Comparison of ENCODE assay signal across 26 cellular contexts in the genomic region with DNA sequence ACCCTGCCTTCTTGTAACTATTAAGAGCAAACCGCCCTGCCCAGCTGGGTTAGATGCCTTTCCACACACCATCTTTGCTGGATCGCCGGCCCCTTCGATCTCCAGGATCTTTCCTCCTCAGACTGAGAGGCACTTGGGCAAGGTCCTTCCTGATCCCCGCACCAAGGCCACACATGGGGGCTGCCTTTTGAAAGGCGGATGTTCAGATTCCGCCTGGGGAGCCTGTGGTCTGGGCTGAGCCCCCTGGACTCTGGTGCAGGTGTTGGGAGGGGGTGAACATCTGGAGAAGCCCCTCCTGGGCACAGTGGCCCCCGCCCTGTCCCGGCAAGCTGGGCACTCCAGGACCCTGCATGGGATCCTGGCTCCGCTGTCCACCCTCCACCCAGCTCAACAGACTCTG.
"Had no signal": no experiment of that assay in that cellular context is flagged by ENCODE, and none has a peak within 500 bp of the region (broad histone marks: within the 10 kb centered on the region; RNA-seq: fewer than 3 reads in every experiment).

No MANE protein-coding gene starts in this region.

- H3K9me3 Mint-ChIP-seq: stimulated activated naive CD8-positive, alpha-beta T cell treated with anti-CD3 and anti-CD28 coated beads, Interleukin-15, Interleukin-2, amounts not matched to agents 100 ng/mL and 50 ng/mL, for 24 hours had no signal

- H3K4me1 Mint-ChIP-seq: immature natural killer cell; stimulated activated naive B cell treated with anti-CD40 and anti-IgM and Interleukin-4, amounts not matched to agents 10 μg/mL and 1 μg/mL and 100 μg/mL, for 72 hours had no signal

- H3K9me3 ChIP-seq: colonic mucosa, pancreas, right lobe of liver, thoracic aorta, uterus had no signal

- H3K27ac ChIP-seq: colonic mucosa, esophagus muscularis mucosa, foreskin keratinocyte, gastroesophageal sphincter, pancreas, right lobe of liver, thoracic aorta, tibial nerve, upper lobe of left lung, uterus had no signal

- H3K4me3 ChIP-seq: colonic mucosa, esophagus muscularis mucosa, gastroesophageal sphincter, lung, pancreas, right lobe of liver, thoracic aorta, tibial nerve, upper lobe of left lung, uterus had no signal

- H3K36me3 Mint-ChIP-seq: immature natural killer cell had no signal

- H3K4me3 Mint-ChIP-seq: immature natural killer cell; memory B cell; nephron; stimulated activated naive B cell treated with anti-CD40 and anti-IgM and Interleukin-4, amounts not matched to agents 10 μg/mL and 1 μg/mL and 100 μg/mL, for 72 hours; stimulated activated naive CD8-positive, alpha-beta T cell treated with anti-CD3 and anti-CD28 coated beads, Interleukin-15, Interleukin-2, amounts not matched to agents 100 ng/mL and 50 ng/mL, for 24 hours had no signal

- ATAC-seq: foreskin keratinocyte; gastroesophageal sphincter; left ventricle myocardium superior; pancreas; stimulated activated naive B cell treated with anti-CD40 and anti-IgM and Interleukin-4, amounts not matched to agents 10 μg/mL and 1 μg/mL and 100 μg/mL, for 72 hours had no signal

- H3K4me1 ChIP-seq: colonic mucosa, foreskin keratinocyte, pancreas, right lobe of liver, upper lobe of left lung, uterus had no signal

- H3K36me3 ChIP-seq: colonic mucosa, esophagus muscularis mucosa, gastroesophageal sphincter, pancreas, right lobe of liver, thoracic aorta, tibial nerve, upper lobe of left lung, uterus had no signal

- H3K27ac Mint-ChIP-seq: memory B cell; progenitor cell of endocrine pancreas; stimulated activated naive B cell treated with anti-CD40 and anti-IgM and Interleukin-4, amounts not matched to agents 10 μg/mL and 1 μg/mL and 100 μg/mL, for 72 hours; stimulated activated naive CD8-positive, alpha-beta T cell treated with anti-CD3 and anti-CD28 coated beads, Interleukin-15, Interleukin-2, amounts not matched to agents 100 ng/mL and 50 ng/mL, for 24 hours had no signal

- DNase-seq: central memory CD4-positive, alpha-beta T cell; colonic mucosa; dermis blood vessel endothelial cell; effector memory CD4-positive, alpha-beta T cell; foreskin keratinocyte; hypothalamus; immature natural killer cell; islet precursor cell; kidney glomerular epithelial cell; left ventricle myocardium superior; occipital lobe; stimulated activated CD4-positive, alpha-beta T cell treated with anti-CD3 and anti-CD28 coated beads, Interleukin-2, amount 100 ng/mL, for 48 hours; stimulated activated naive B cell treated with anti-CD40 and anti-IgM and Interleukin-4, amounts not matched to agents 10 μg/mL and 1 μg/mL and 100 μg/mL, for 72 hours; upper lobe of left lung; uterus had no signal

- H3K27me3 ChIP-seq: colonic mucosa, esophagus muscularis mucosa, foreskin keratinocyte, gastroesophageal sphincter, pancreas, right lobe of liver, tibial nerve, upper lobe of left lung, uterus had no signal
